ENCODE assay signal across 10 cellular contexts in genomic region chr9:107274096-107274495, GRCh38. TPM values are rescaled to one million over a fixed set of nuclear protein-coding genes. Genes with fewer than 3 reads are reported as not detected.
DNase-seq lines count a peak whose midpoint lies in the region; ATAC-seq and TF ChIP-seq lines count a peak whose summit lies in the region.
"Had no signal": no experiment of that assay in that cellular context is flagged by ENCODE, and none has a peak within 500 bp of the region (broad histone marks: within the 10 kb centered on the region; RNA-seq: fewer than 3 reads in every experiment).

No MANE protein-coding gene starts in this region.

- no peak for TF ChIP-seq POLR2A in body of pancreas (IDR thresholded peaks at IDR 0.05)
- no peak for TF ChIP-seq POLR2A in spleen (IDR thresholded peaks at IDR 0.05)

- no peak overlapping the region for H2AFZ ChIP-seq in Loucy (ENCODE audit: low read length)

- H3K4me2 ChIP-seq in Loucy (ENCODE audit: low read depth, low read length, poor library complexity, severe bottlenecking): no peak overlapping the region

- intact Hi-C loops in body of pancreas (cut with DNase I) (no loop called here), spleen (cut with DNase I; ENCODE audit: low total_unique reads) (no loop called here)
- intact Hi-C loops in activated naive CD4-positive, alpha-beta T cell treated with anti-CD3 and anti-CD28 coated beads for 36 hours (cut with micrococcal nuclease): no loop called here

- 47 to 63% methylated on average over 1 of the region's 1 CpG for WGBS in body of pancreas, 2 donors
- WGBS in spleen, 5 donors: 24 to 62% (median 43%) methylated on average over 1 of the region's 1 CpG

- H3K4me3 Mint-ChIP-seq in activated naive CD4-positive, alpha-beta T cell treated with anti-CD3 and anti-CD28 coated beads for 36 hours: no peak overlapping the region
- H3K4me3 Mint-ChIP-seq: activated CD4-positive, alpha-beta memory T cell treated with anti-CD3 and anti-CD28 coated beads for 36 hours had no signal

- H3K27ac ChIP-seq in body of pancreas: no peak overlapping the region
- no peak overlapping the region for H3K27ac ChIP-seq in spleen
- H3K27ac ChIP-seq: ascending aorta had no signal

- no peaks in the 10 kb centered on the region for H3K9me3 ChIP-seq in Loucy (ENCODE audit: insufficient read depth, low read depth, low read length)
- H3K9me3 ChIP-seq in body of pancreas: no peaks in the 10 kb centered on the region
- H3K9me3 ChIP-seq in spleen: no peaks in the 10 kb centered on the region
- H3K9me3 ChIP-seq: ascending aorta had no signal

- ATAC-seq in GM21529 (IDR thresholded peaks at IDR 0.05; ENCODE audit: unreplicated experiment) (peak; percentile 70), body of pancreas (no peak), GM18498 (IDR thresholded peaks at IDR 0.05; ENCODE audit: unreplicated experiment) (no peak)

- H3K4me3 ChIP-seq in GM12864 (ENCODE audit: low read depth, low read length) (no peak overlapping the region), Loucy (ENCODE audit: low read length, poor library complexity, severe bottlenecking) (no peak overlapping the region), fibroblast of the aortic adventitia (ENCODE audit: low read depth, low read length) (no peak overlapping the region), body of pancreas (no peak overlapping the region), spleen (no peak overlapping the region)
- H3K4me3 ChIP-seq: ascending aorta had no signal

- no peaks in the 10 kb centered on the region for H4K20me1 ChIP-seq in Loucy (ENCODE audit: insufficient read depth, low read length, poor library complexity, severe bottlenecking)

- no peaks in the 10 kb centered on the region for H3K9me3 Mint-ChIP-seq in activated naive CD4-positive, alpha-beta T cell treated with anti-CD3 and anti-CD28 coated beads for 36 hours
- H3K9me3 Mint-ChIP-seq: activated CD4-positive, alpha-beta memory T cell treated with anti-CD3 and anti-CD28 coated beads for 36 hours had no signal

- no peaks in the 10 kb centered on the region for H3K79me2 ChIP-seq in Loucy (ENCODE audit: insufficient read depth, low read length)

- no peaks in the 10 kb centered on the region for H3K4me1 Mint-ChIP-seq in activated naive CD4-positive, alpha-beta T cell treated with anti-CD3 and anti-CD28 coated beads for 36 hours (ENCODE audit: low read depth)

- peaks cover 17% of the 10 kb centered on the region for H3K27me3 Mint-ChIP-seq in activated naive CD4-positive, alpha-beta T cell treated with anti-CD3 and anti-CD28 coated beads for 36 hours (ENCODE audit: low read depth)

- H3K9ac ChIP-seq in Loucy (ENCODE audit: low read depth, low read length, poor library complexity, severe bottlenecking): no peak overlapping the region

- DNase-seq in GM12864 (ENCODE audit: low read depth): no peak
- DNase-seq in fibroblast of the aortic adventitia (ENCODE audit: low read depth): no peak
- DNase-seq in body of pancreas: no peak
- no peak for DNase-seq in spleen
- no peak for DNase-seq in activated naive CD4-positive, alpha-beta T cell treated with anti-CD3 and anti-CD28 coated beads for 36 hours
- DNase-seq: activated CD4-positive, alpha-beta memory T cell treated with anti-CD3 and anti-CD28 coated beads for 36 hours had no signal

- no peaks in the 10 kb centered on the region for H3K36me3 Mint-ChIP-seq in activated naive CD4-positive, alpha-beta T cell treated with anti-CD3 and anti-CD28 coated beads for 36 hours (ENCODE audit: low read depth)
- H3K36me3 Mint-ChIP-seq: activated CD4-positive, alpha-beta memory T cell treated with anti-CD3 and anti-CD28 coated beads for 36 hours had no signal

- no peaks in the 10 kb centered on the region for H3K4me1 ChIP-seq in Loucy (ENCODE audit: insufficient read depth, low read length, poor library complexity, severe bottlenecking)
- no peaks in the 10 kb centered on the region for H3K4me1 ChIP-seq in body of pancreas
- H3K4me1 ChIP-seq in spleen: peaks cover 0 to 21% (median 6%) of the 10 kb centered on the region in 6 donors
- H3K4me1 ChIP-seq: ascending aorta had no signal

- H3K9me2 ChIP-seq in Loucy (replicated peaks; ENCODE audit: low read depth, low read length): no peaks in the 10 kb centered on the region

- no peaks in the 10 kb centered on the region for H3F3A ChIP-seq in Loucy (ENCODE audit: low read depth)

- TF ChIP-seq CTCF in GM12864 (IDR thresholded peaks at IDR 0.05; ENCODE audit: low read depth, low read length, missing control alignments) (peak; percentile 34), Loucy (conservative IDR thresholded peaks at IDR 0.05; ENCODE audit: low read length) (peak; percentile 28; the same call in 1 of the 2 replicates), fibroblast of the aortic adventitia (IDR thresholded peaks at IDR 0.05; ENCODE audit: insufficient read depth, low read length) (peak; percentile 10), body of pancreas (IDR thresholded peaks at IDR 0.05) (no peak), spleen (IDR thresholded peaks at IDR 0.05 in 8 of 11, conservative IDR thresholded peaks at IDR 0.05 in 3 of 11) (no peak)

- H3K27ac Mint-ChIP-seq in activated naive CD4-positive, alpha-beta T cell treated with anti-CD3 and anti-CD28 coated beads for 36 hours: no peak overlapping the region
- H3K27ac Mint-ChIP-seq: activated CD4-positive, alpha-beta memory T cell treated with anti-CD3 and anti-CD28 coated beads for 36 hours had no signal

- H3K36me3 ChIP-seq in Loucy (ENCODE audit: insufficient read depth, low read length) (no peaks in the 10 kb centered on the region), body of pancreas (replicated peaks in 1 of 2; ENCODE audit: insufficient read depth in 1 of 2, low read depth in 2 of 2) (no peaks in the 10 kb centered on the region), spleen (no peaks in the 10 kb centered on the region)
- H3K36me3 ChIP-seq: ascending aorta had no signal

- CTCF ChIA-PET in activated naive CD4-positive, alpha-beta T cell treated with anti-CD3 and anti-CD28 coated beads for 36 hours (lab: Charles Lee): interaction anchor here (1.0 kb wide), 1 partner anchor 13 kb away, joined by 3 read pairs; no protein-coding TSS in a partner anchor

- H3K27me3 ChIP-seq in Loucy (ENCODE audit: insufficient read depth, low read length, poor library complexity, severe bottlenecking) (no peaks in the 10 kb centered on the region), body of pancreas (no peaks in the 10 kb centered on the region), spleen (replicated peaks in 1 of 7) (peaks cover 0 to 9% (median 0%) of the 10 kb centered on the region in 7 donors)
- H3K27me3 ChIP-seq: ascending aorta had no signal

RNA-seq across cellular contexts. Expression of gene RAD23B, which starts 9.0 kb away (rescaled TPM):
- total RNA-seq in fibroblast of the aortic adventitia (ENCODE audit: low replicate concordance): 132 and 171 TPM in 2 replicates
- 10 to 100 TPM; 47.1 to 50.6 TPM for total RNA-seq in body of pancreas
- total RNA-seq in spleen: 10 to 100 TPM; 52.8 to 91.9 (median 69.7) TPM
- polyA plus RNA-seq in spleen: 10 to 100 TPM; 21.3 to 35.8 (median 27.7) TPM
- 100 to 1,000 TPM; 106 to 109 TPM for total RNA-seq in activated naive CD4-positive, alpha-beta T cell treated with anti-CD3 and anti-CD28 coated beads for 36 hours

Comparison
In these comparisons a context has a peak if more than half of its experiments do, and no peak if none do; other contexts are left out.
1. CTCF ChIP-seq: peak in GM12864 (single experiment), Loucy (single experiment) and fibroblast of the aortic adventitia (single experiment); none in body of pancreas (0 of 7) and spleen (0 of 11).